Comparison of ENCODE assay signal across 19 cellular contexts in genomic region chrX:84248226-84248625, GRCh38.
A peak's percentile ranks its signal among the peaks of the same experiment; 100 is the strongest.
DNase-seq lines count a peak whose midpoint lies in the region; ATAC-seq, FAIRE-seq and TF ChIP-seq lines count a peak whose summit lies in the region.
"Had no signal": no experiment of that assay in that cellular context is flagged by ENCODE, and none has a peak within 500 bp of the region (broad histone marks: within the 10 kb centered on the region; RNA-seq: fewer than 3 reads in every experiment).

No MANE protein-coding gene starts in this region.

- TF ChIP-seq CTCF in mammary epithelial cell (conservative IDR thresholded peaks at IDR 0.05 in 1 of 2, IDR thresholded peaks at IDR 0.05 in 1 of 2; ENCODE audit: extremely low read depth in 1 of 2, insufficient read depth in 1 of 2, low read depth in 1 of 2, low read length in 2 of 2) (no peak), tibial artery (IDR thresholded peaks at IDR 0.05) (no peak)

- CTCF ChIA-PET in mammary epithelial cell (lab: Charles Lee; ENCODE audit: low non-redundant PET) = no interaction called here

- intact Hi-C loops in mammary epithelial cell (cut with micrococcal nuclease) = no loop called here
- intact Hi-C loops in tibial artery (cut with DNase I; ENCODE audit: low total_unique reads) = no loop called here

- no peak overlapping the region for H3K27ac ChIP-seq in mammary epithelial cell (ENCODE audit: insufficient read depth, low read depth, low read length)
- no peak overlapping the region for H3K27ac ChIP-seq in tibial artery
- H3K27ac ChIP-seq: adrenal gland, SK-N-MC had no signal

- in situ Hi-C loops in mammary epithelial cell (cut with MboI; ENCODE audit: low sequenced_read_pairs in 2 of 2) = no loop called here

- no TSS peak for BruUV-seq in mammary epithelial cell (replicated peaks; lab: Mats Ljungman, UMichigan)

- 0% methylated on average over 1 of the region's 1 CpG for WGBS in mammary epithelial cell (ENCODE audit: low coverage, missing lambda C conversion rate)

- no peak overlapping the region for H3K9ac ChIP-seq in mammary epithelial cell (ENCODE audit: insufficient read depth, low read length)

- H3K36me3 ChIP-seq in mammary epithelial cell (ENCODE audit: insufficient read depth, low read length) (no peaks in the 10 kb centered on the region), tibial artery (no peaks in the 10 kb centered on the region)
- H3K36me3 ChIP-seq: adrenal gland, HAP-1 had no signal

- no peaks in the 10 kb centered on the region for H3K27me3 ChIP-seq in mammary epithelial cell (ENCODE audit: insufficient read depth, low read length)
- no peaks in the 10 kb centered on the region for H3K27me3 ChIP-seq in tibial artery

- H3K4me1 ChIP-seq in mammary epithelial cell (ENCODE audit: insufficient read depth, low read length) (no peaks in the 10 kb centered on the region), tibial artery (no peaks in the 10 kb centered on the region)
- H3K4me1 ChIP-seq: adrenal gland had no signal

- no peak for FAIRE-seq in HTR-8/SVneo (lab: Jason Lieb, UNC)
- FAIRE-seq: GM19239 had no signal

- dilution Hi-C loops in mammary epithelial cell (cut with HindIII; ENCODE audit: low sequenced_read_pairs) = no loop called here

- H4K20me1 ChIP-seq in mammary epithelial cell (ENCODE audit: insufficient read depth, low read length) = no peaks in the 10 kb centered on the region

- no peak overlapping the region for H2AFZ ChIP-seq in mammary epithelial cell (ENCODE audit: low read depth, low read length)

- no peaks in the 10 kb centered on the region for H3K79me2 ChIP-seq in mammary epithelial cell (ENCODE audit: insufficient read depth, low read length)

- H3K4me3 ChIP-seq in mammary epithelial cell (replicated peaks in 1 of 3; ENCODE audit: insufficient read depth in 1 of 3, low read depth in 2 of 3, low read length in 3 of 3) (no peak overlapping the region), tibial artery (no peak overlapping the region)
- H3K4me3 ChIP-seq: adrenal gland, HAP-1, SK-N-MC had no signal

- ATAC-seq in GM21825 (IDR thresholded peaks at IDR 0.05; ENCODE audit: unreplicated experiment) = no peak
- ATAC-seq in GM21423 (IDR thresholded peaks at IDR 0.05; ENCODE audit: unreplicated experiment) = no peak
- ATAC-seq: activated CD8-positive, alpha-beta memory T cell treated with anti-CD3 and anti-CD28 coated beads, Interleukin-2, amount 10 ng/mL, durations not matched to agents 7 days and 5 days; stimulated activated naive CD8-positive, alpha-beta T cell treated with anti-CD3 and anti-CD28 coated beads, Interleukin-15, Interleukin-2, amounts not matched to agents 100 U/mL and 50 U/mL, for 24 hours had no signal

- H3K9me3 ChIP-seq in mammary epithelial cell (replicated peaks; ENCODE audit: insufficient read depth, low read length) (no peaks in the 10 kb centered on the region), tibial artery (no peaks in the 10 kb centered on the region)
- H3K9me3 ChIP-seq: adrenal gland, HAP-1 had no signal

- no peak overlapping the region for H3K4me2 ChIP-seq in mammary epithelial cell (ENCODE audit: insufficient read depth, low read depth, low read length)

- DNase-seq in AG08396 (ENCODE audit: low spot score) = peak; percentile 18
- DNase-seq in HTR-8/SVneo (ENCODE audit: insufficient read length, low spot score) = peak; percentile 1
- DNase-seq in mammary epithelial cell = peak; percentile 17
- DNase-seq in iris pigment epithelial cell (ENCODE audit: low read depth) = peak; percentile 53
- no peak for DNase-seq in tibial artery
- no peak for DNase-seq in HT-29 (ENCODE audit: low spot score)
- DNase-seq: activated CD8-positive, alpha-beta memory T cell treated with anti-CD3 and anti-CD28 coated beads, Interleukin-2, amount 10 ng/mL, durations not matched to agents 7 days and 5 days; adrenal gland; glutamatergic neuron; NCI-H146; NCI-H774; occipital lobe; stimulated activated naive CD8-positive, alpha-beta T cell treated with anti-CD3 and anti-CD28 coated beads, Interleukin-15, Interleukin-2, amounts not matched to agents 100 U/mL and 50 U/mL, for 24 hours; T-helper 9 cell had no signal

Comparison
In these comparisons a context has a peak if more than half of its experiments do, and no peak if none do; other contexts are left out.
1. DNase-seq: peak in AG08396 (single experiment), HTR-8/SVneo (single experiment), mammary epithelial cell (single experiment) and iris pigment epithelial cell (single experiment); none in tibial artery (0 of 2) and HT-29 (single experiment).